8 cellular contexts compared by ENCODE assay signal in the genomic region with DNA sequence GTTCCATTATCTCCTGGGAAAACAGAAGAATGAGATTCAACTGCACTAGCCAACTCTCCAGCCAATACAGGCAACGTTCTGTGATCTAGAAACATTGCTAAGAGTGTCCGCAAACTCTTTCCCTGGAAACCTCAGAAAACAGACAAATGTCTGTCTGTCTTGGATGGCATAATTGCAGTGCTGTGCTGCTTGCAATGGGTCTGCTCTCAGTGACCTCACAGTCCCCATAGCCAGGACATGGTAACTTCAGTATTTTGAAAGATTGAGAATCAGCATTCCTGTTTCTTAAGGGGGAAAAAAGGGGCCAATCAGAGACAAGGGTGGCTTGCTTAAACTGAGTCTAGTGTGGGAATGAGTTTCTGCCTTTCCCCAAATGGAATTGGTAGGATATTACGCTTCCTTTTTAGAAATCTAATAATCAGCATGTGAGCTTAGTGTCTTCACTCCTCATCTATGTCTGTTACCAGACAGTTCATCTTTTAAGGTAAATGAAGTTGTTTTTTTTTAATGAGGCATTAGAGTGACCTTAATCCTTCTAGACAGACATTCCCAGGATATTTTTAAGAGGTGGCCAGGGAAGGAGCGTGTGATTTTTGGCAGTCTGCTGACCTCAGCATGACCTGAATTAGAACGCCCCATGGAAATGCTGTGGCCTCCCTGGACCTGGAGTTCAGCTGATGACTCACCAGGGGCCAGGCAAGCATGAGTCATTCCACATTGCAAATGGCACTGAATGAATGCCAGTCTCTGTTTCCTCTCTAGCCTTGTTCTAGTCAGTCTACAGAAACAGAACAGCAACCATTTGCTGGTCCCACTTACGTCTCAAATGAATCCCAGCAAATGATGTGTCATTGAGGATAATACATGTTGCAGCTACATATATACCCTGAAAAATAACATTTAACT.
DNase-seq lines count a peak whose midpoint lies in the region; ATAC-seq, FAIRE-seq and TF ChIP-seq lines count a peak whose summit lies in the region.

No MANE protein-coding gene starts in this region.

- no peaks in the 10 kb centered on the region for H3K36me3 Mint-ChIP-seq in astrocyte (ENCODE audit: low read depth, unreplicated experiment)

- H3K36me3 ChIP-seq in HUES6 (ENCODE audit: control insufficient read depth, insufficient read depth, low read length) (no peaks in the 10 kb centered on the region), astrocyte (ENCODE audit: insufficient read depth, low read length) (no peaks in the 10 kb centered on the region)

- H3K9ac ChIP-seq in HUES6 (ENCODE audit: low read length) (no peak overlapping the region), astrocyte (ENCODE audit: low read length) (peak overlapping the region; percentile 64)

- H4K20me1 ChIP-seq in astrocyte (ENCODE audit: insufficient read depth, low read length), result no peaks in the 10 kb centered on the region

- peak; percentile 75 for ATAC-seq in GM18870 (IDR thresholded peaks at IDR 0.05; ENCODE audit: unreplicated experiment)
- no peak for ATAC-seq in HG03521 (IDR thresholded peaks at IDR 0.05; ENCODE audit: unreplicated experiment)
- ATAC-seq in GM21367 (IDR thresholded peaks at IDR 0.05; ENCODE audit: unreplicated experiment), result no peak
- no peak for ATAC-seq in HG03460 (IDR thresholded peaks at IDR 0.05; ENCODE audit: unreplicated experiment)

- no peaks in the 10 kb centered on the region for H3K9me3 Mint-ChIP-seq in astrocyte (ENCODE audit: unreplicated experiment)

- H3K4me3 ChIP-seq in HUES6 (ENCODE audit: low read depth, low read length) (peak overlapping the region; percentile 22; the same call in 1 of the 2 replicates), astrocyte (ENCODE audit: insufficient read depth, low read depth, low read length) (no peak overlapping the region), skeletal muscle cell (ENCODE audit: low read depth, low read length) (no peak overlapping the region)

- H3K4me2 ChIP-seq in astrocyte (ENCODE audit: low read length), result peak overlapping the region; percentile 34

- H3K27ac ChIP-seq in HUES6 (ENCODE audit: low read depth, low read length) (peak overlapping the region; percentile 69; the same call in 1 of the 2 replicates), astrocyte (ENCODE audit: low read depth, low read length) (peak overlapping the region; percentile 90)

- no peak for TF ChIP-seq CTCF in astrocyte (IDR thresholded peaks at IDR 0.05; ENCODE audit: insufficient read depth, low read depth, low read length)

- no peaks in the 10 kb centered on the region for H3K79me2 ChIP-seq in astrocyte (ENCODE audit: insufficient read depth, low read length)

- no peak overlapping the region for H3K4me3 Mint-ChIP-seq in astrocyte (ENCODE audit: unreplicated experiment)

- FAIRE-seq in astrocyte (lab: Jason Lieb, UNC), result peak; percentile 83

- H3K27me3 ChIP-seq in HUES6 (ENCODE audit: control insufficient read depth, insufficient read depth, low read length) (no peaks in the 10 kb centered on the region), astrocyte (ENCODE audit: insufficient read depth, low read length) (no peaks in the 10 kb centered on the region)

- DNase-seq in astrocyte (ENCODE audit: low read depth), result peak; percentile 93
- DNase-seq in hepatic stellate cell (ENCODE audit: low spot score), result peak; percentile 51
- DNase-seq in skeletal muscle cell (ENCODE audit: low read depth), result peak; percentile 93

- H3K27ac Mint-ChIP-seq in astrocyte (ENCODE audit: unreplicated experiment), result peak overlapping the region; percentile 74

- H3K4me1 ChIP-seq in HUES6 (ENCODE audit: control insufficient read depth, insufficient read depth, low read length) (peaks cover 22% of the 10 kb centered on the region), astrocyte (ENCODE audit: insufficient read depth, low read length) (peaks cover 13% of the 10 kb centered on the region)

- no peaks in the 10 kb centered on the region for H3K27me3 Mint-ChIP-seq in astrocyte (ENCODE audit: low read depth, unreplicated experiment)

- H3K9me3 ChIP-seq in HUES6 (ENCODE audit: control insufficient read depth, insufficient read depth, low read depth, low read length) (no peaks in the 10 kb centered on the region), astrocyte (ENCODE audit: insufficient read depth, low read depth, low read length) (no peaks in the 10 kb centered on the region)

- peak overlapping the region; percentile 29 for H2AFZ ChIP-seq in astrocyte (ENCODE audit: low read depth, low read length)

- H3K4me1 Mint-ChIP-seq in astrocyte (ENCODE audit: low read depth, unreplicated experiment), result peaks cover 39% of the 10 kb centered on the region
